6 cellular contexts compared by ENCODE assay signal in the genomic region with DNA sequence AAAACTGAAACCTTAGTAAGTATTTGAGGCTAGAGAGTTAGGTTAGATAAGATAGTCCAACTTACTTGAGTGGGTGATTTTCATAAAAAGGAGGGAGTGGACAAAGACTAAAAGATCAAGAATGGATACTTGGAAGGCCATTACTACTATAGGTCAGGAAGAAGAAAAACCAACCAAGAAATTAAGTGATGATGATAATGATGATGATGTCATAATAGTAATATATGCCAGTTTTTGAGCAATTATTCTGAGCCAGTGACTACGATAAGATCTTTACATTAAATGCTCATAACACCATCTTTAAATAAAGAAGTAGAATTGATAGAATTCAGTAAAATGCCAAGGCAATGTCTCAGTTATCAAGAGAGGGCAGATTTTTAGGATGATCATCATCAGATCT.
"Had no signal": no experiment of that assay in that cellular context is flagged by ENCODE, and none has a peak within 500 bp of the region (broad histone marks: within the 10 kb centered on the region; RNA-seq: fewer than 3 reads in every experiment).

No MANE protein-coding gene starts in this region.

- H2AFZ ChIP-seq: GM23338 had no signal

- H3K4me2 ChIP-seq: GM23338 had no signal

- DNase-seq: H9, HCEC 1CT, KG1 had no signal

- H3K4me3 ChIP-seq: GM23338 had no signal

- FAIRE-seq: H1, HTR-8/SVneo had no signal

- ATAC-seq: GM23338 had no signal
